ENCODE assay signal across 17 cellular contexts in the genomic region with DNA sequence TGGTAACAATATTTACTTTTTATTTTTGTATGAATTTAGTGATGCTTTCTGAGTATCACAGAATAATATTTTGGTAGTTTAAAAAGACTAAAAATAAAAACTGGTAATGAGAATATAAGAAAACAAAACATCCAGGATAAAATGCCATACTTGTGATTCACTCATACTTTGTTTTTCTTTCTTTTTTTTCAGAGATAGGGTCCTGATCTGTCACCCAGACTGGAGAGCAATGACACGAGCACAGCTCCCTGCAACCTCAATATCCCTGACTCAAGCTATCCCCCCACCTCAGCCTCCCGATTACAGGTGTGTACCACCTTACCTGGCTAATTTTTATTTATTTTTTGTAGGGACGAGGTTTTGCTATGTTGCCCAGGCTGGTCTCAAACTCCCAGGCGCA.
"Had no signal": no experiment of that assay in that cellular context is flagged by ENCODE, and none has a peak within 500 bp of the region (broad histone marks: within the 10 kb centered on the region; RNA-seq: fewer than 3 reads in every experiment).

No MANE protein-coding gene starts in this region.

- H3K27me3 Mint-ChIP-seq: activated CD4-positive, alpha-beta T cell treated with anti-CD3 and anti-CD28 coated beads, Interleukin-2, amount 10 ng/mL, durations not matched to agents 24 days and 14 days; activated naive CD8-positive, alpha-beta T cell treated with anti-CD3 and anti-CD28 coated beads, Interleukin-2, amount 10 ng/mL, durations not matched to agents 7 days and 5 days; T-helper 17 cell had no signal

- H3K4me3 ChIP-seq: hepatocyte, left lung, upper lobe of right lung had no signal

- ATAC-seq: activated T-cell treated with anti-CD3 and anti-CD28 coated beads, Interleukin-2, amount 50 U/mL, for 72 hours; esophagus mucosa; left lung; natural killer cell; T-helper 17 cell; upper lobe of right lung had no signal

- DNase-seq: activated CD4-positive, alpha-beta T cell treated with anti-CD3 and anti-CD28 coated beads, Interleukin-2, amount 10 ng/mL, durations not matched to agents 24 days and 14 days; activated CD4-positive, CD25-positive, alpha-beta regulatory T cell; activated CD8-positive, alpha-beta memory T cell treated with anti-CD3 and anti-CD28 coated beads, Interleukin-2, amount 50 U/mL, for 48 hours; activated naive CD8-positive, alpha-beta T cell treated with anti-CD3 and anti-CD28 coated beads, Interleukin-2, amount 10 ng/mL, durations not matched to agents 7 days and 5 days; activated T-cell treated with anti-CD3 and anti-CD28 coated beads, Interleukin-2, amount 50 U/mL, for 72 hours; aorta; left lung; natural killer cell; small intestine; stimulated activated CD4-positive, alpha-beta T cell treated with anti-CD3 and anti-CD28 coated beads, Interleukin-4, amount 100 ng/mL, for 24 hours; stimulated activated naive CD4-positive, alpha-beta T cell; substantia nigra; T-helper 17 cell; upper lobe of right lung had no signal

- H2AFZ ChIP-seq: hepatocyte had no signal

- H3K27ac Mint-ChIP-seq: activated CD4-positive, alpha-beta T cell treated with anti-CD3 and anti-CD28 coated beads, Interleukin-2, amount 10 ng/mL, durations not matched to agents 24 days and 14 days; activated naive CD8-positive, alpha-beta T cell treated with anti-CD3 and anti-CD28 coated beads, Interleukin-2, amount 10 ng/mL, durations not matched to agents 7 days and 5 days; activated T-cell treated with anti-CD3 and anti-CD28 coated beads, Interleukin-2, amount 50 U/mL, for 72 hours; natural killer cell; T-helper 17 cell had no signal

- H3K9me3 Mint-ChIP-seq: activated CD4-positive, alpha-beta T cell treated with anti-CD3 and anti-CD28 coated beads, Interleukin-2, amount 10 ng/mL, durations not matched to agents 24 days and 14 days; activated naive CD8-positive, alpha-beta T cell treated with anti-CD3 and anti-CD28 coated beads, Interleukin-2, amount 10 ng/mL, durations not matched to agents 7 days and 5 days; activated T-cell treated with anti-CD3 and anti-CD28 coated beads, Interleukin-2, amount 50 U/mL, for 72 hours; natural killer cell had no signal

- H3K27me3 ChIP-seq: hepatocyte, left lung, upper lobe of right lung had no signal

- H3K4me3 Mint-ChIP-seq: activated CD4-positive, alpha-beta T cell treated with anti-CD3 and anti-CD28 coated beads, Interleukin-2, amount 10 ng/mL, durations not matched to agents 24 days and 14 days; activated naive CD8-positive, alpha-beta T cell treated with anti-CD3 and anti-CD28 coated beads, Interleukin-2, amount 10 ng/mL, durations not matched to agents 7 days and 5 days; activated T-cell treated with anti-CD3 and anti-CD28 coated beads, Interleukin-2, amount 50 U/mL, for 72 hours; natural killer cell; T-helper 17 cell had no signal

- H3K4me2 ChIP-seq: hepatocyte had no signal

- H3K79me2 ChIP-seq: hepatocyte had no signal

- H3K9me3 ChIP-seq: left lung, upper lobe of right lung had no signal

- FAIRE-seq: keratinocyte, small intestine had no signal

- H3K27ac ChIP-seq: hepatocyte, left lung, upper lobe of right lung had no signal
